8 cellular contexts compared by ENCODE assay signal in genomic region chr2:10120938-10121574, GRCh38. TPM values are rescaled to one million over a fixed set of nuclear protein-coding genes. Genes with fewer than 3 reads are reported as not detected.
DNase-seq lines count a peak whose midpoint lies in the region; ATAC-seq, FAIRE-seq and TF ChIP-seq lines count a peak whose summit lies in the region.

No MANE protein-coding gene starts in this region.

- H3K4me3 ChIP-seq in ACC112 (ENCODE audit: low read depth, low read length): peak overlapping the region; percentile 93

- H3K36me3 ChIP-seq in ACC112 (ENCODE audit: insufficient read depth, low read length): no peaks in the 10 kb centered on the region

- H3K27me3 Mint-ChIP-seq in progenitor cell of endocrine pancreas: peaks cover 3% of the 10 kb centered on the region

- H3K4me3 Mint-ChIP-seq in progenitor cell of endocrine pancreas (ENCODE audit: low read depth): peak overlapping the region; percentile 95

- POLR2A ChIA-PET in RWPE1 (lab: Yijun Ruan, JAX; ENCODE audit: low non-redundant PET): no interaction called here

- peaks cover 44% of the 10 kb centered on the region for H3K79me2 ChIP-seq in ACC112 (ENCODE audit: control insufficient read depth, insufficient read depth, low read length, unreplicated experiment)

- TF ChIP-seq CTCF in RWPE1 (conservative IDR thresholded peaks at IDR 0.05; ENCODE audit: low read depth): no peak
- TF ChIP-seq CTCF in progenitor cell of endocrine pancreas (IDR thresholded peaks at IDR 0.05; ENCODE audit: unreplicated experiment): no peak

- TF ChIP-seq POLR2A in erythroblast (IDR thresholded peaks at IDR 0.05; ENCODE audit: low read length): no peak

- H2AFZ ChIP-seq in ACC112 (ENCODE audit: low read length, unreplicated experiment): no peak overlapping the region

- DNase-seq in GM18507 (ENCODE audit: extremely low spot score, insufficient read length, low read depth): no peak
- DNase-seq in RWPE1 (ENCODE audit: low spot score): no peak
- peak; percentile 70 to 76 for DNase-seq in erythroblast (lab: John Stamatoyannopoulos, UW)
- DNase-seq in progenitor cell of endocrine pancreas (ENCODE audit: low spot score, unreplicated experiment): no peak
- no peak for DNase-seq in substantia nigra (lab: John Stamatoyannopoulos, UW)
- DNase-seq in G401 (ENCODE audit: low spot score): no peak

- peaks cover 20% of the 10 kb centered on the region for H3K4me1 ChIP-seq in ACC112 (ENCODE audit: control insufficient read depth, insufficient read depth, low read length, unreplicated experiment)

- peak overlapping the region; percentile 99 for H3K27ac Mint-ChIP-seq in progenitor cell of endocrine pancreas

- ATAC-seq in HG02588 (IDR thresholded peaks at IDR 0.05; ENCODE audit: unreplicated experiment): no peak

- H3K9me3 Mint-ChIP-seq in progenitor cell of endocrine pancreas (ENCODE audit: low read depth): no peaks in the 10 kb centered on the region

- peak overlapping the region; percentile 87 for H3K27ac ChIP-seq in ACC112 (ENCODE audit: low read depth, low read length)
- peak overlapping the region; percentile 95 for H3K27ac ChIP-seq in RWPE1
- no peak overlapping the region for H3K27ac ChIP-seq in substantia nigra (ENCODE audit: low read depth, low read length, poor library complexity, severe bottlenecking)

- in situ Hi-C loops in G401 (cut with HindIII; ENCODE audit: low sequenced_read_pairs): loop anchor here (25.0 kb wide), 1 partner anchor 316 kb away; the partner anchor contains the start of gene ODC1

- H3K36me3 Mint-ChIP-seq in progenitor cell of endocrine pancreas (ENCODE audit: insufficient read depth): peaks cover 7% of the 10 kb centered on the region

- FAIRE-seq in GM18507 (lab: Jason Lieb, UNC): peak; percentile 60

- CTCF ChIA-PET in RWPE1 (lab: Yijun Ruan, JAX): interaction anchor here (1.0 kb wide), 1 partner anchor 35 kb away, joined by 3 read pairs; no protein-coding TSS in a partner anchor

- H3K4me1 Mint-ChIP-seq in progenitor cell of endocrine pancreas (ENCODE audit: low read depth): peaks cover 27% of the 10 kb centered on the region

- H3K27me3 ChIP-seq in ACC112 (ENCODE audit: insufficient read depth, low read length): no peaks in the 10 kb centered on the region

RNA-seq across cellular contexts. Expression of gene RRM2, which starts 1.5 kb away (rescaled TPM):
- 70.3 and 79.8 TPM in 2 replicates for total RNA-seq in progenitor cell of endocrine pancreas
- 17.8 and 21.9 TPM in 2 replicates for total RNA-seq in G401 (2014; rRNA removed; shearing (Covaris generic))

RNA-seq across cellular contexts. Expression of gene CYS1, which starts 40.8 kb away (rescaled TPM):
- 2.3 and 2.5 TPM in 2 replicates for total RNA-seq in progenitor cell of endocrine pancreas
- total RNA-seq in G401 (2014; rRNA removed; shearing (Covaris generic)): 11.2 and 14.1 TPM in 2 replicates

Comparison
In these comparisons a context has a peak if more than half of its experiments do, and no peak if none do; other contexts are left out.
1. DNase-seq: peak in erythroblast (2 of 2); none in GM18507 (single experiment), RWPE1 (single experiment), progenitor cell of endocrine pancreas (single experiment), substantia nigra (0 of 49) and G401 (single experiment).